34 cellular contexts compared by ENCODE assay signal in the genomic region with DNA sequence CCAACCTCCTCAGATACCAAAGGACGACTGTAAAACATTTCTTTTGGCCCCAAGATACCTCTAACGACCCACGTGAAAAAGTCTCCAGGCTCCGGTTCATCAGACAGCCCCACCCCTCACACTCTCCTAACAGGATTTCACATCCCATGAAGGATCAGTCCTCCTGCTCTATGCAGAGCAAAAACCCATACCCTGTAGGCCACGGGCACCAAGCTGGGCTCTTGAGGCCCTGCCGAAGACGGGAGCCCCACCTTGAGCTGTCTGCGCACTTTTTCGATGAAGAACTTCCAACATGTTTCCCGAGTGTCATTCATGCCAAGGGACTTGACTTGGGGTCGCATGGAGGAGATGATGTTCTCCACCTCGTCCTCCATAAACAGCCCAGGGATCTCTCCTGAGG.
"Had no signal": no experiment of that assay in that cellular context is flagged by ENCODE, and none has a peak within 500 bp of the region (broad histone marks: within the 10 kb centered on the region; RNA-seq: fewer than 3 reads in every experiment).

No MANE protein-coding gene starts in this region.

- H3K36me3 ChIP-seq: MG63 had no signal

- H3K27ac ChIP-seq: KMS-11 had no signal

- DNase-seq: Karpas-422, Kasumi-1, MG63, MM.1S, MV-4-11, NCI-H1048, NCI-H1092, NCI-H1092 treated with DMSO at 0.1 percent for 48 hours, NCI-H1105, NCI-H1105 treated with DMSO at 0.1 percent for 48 hours, NCI-H1417, NCI-H1417 treated with DMSO at 0.1 percent for 48 hours, NCI-H1436, NCI-H1436 treated with DMSO at 0.1 percent for 48 hours, NCI-H146, NCI-H1694, NCI-H1694 treated with DMSO at 0.1 percent for 48 hours, NCI-H187, NCI-H187 treated with DMSO at 0.1 percent for 48 hours, NCI-H1930, NCI-H2029, NCI-H2029 treated with DMSO at 0.1 percent for 48 hours, NCI-H2081, NCI-H2081 treated with DMSO at 0.1 percent for 48 hours, NCI-H2107, NCI-H2171, NCI-H2171 treated with DMSO at 0.1 percent for 48 hours, NCI-H2227 treated with DMSO at 0.1 percent for 48 hours, NCI-H226, NCI-H345, NCI-H446, NCI-H446 treated with DMSO at 0.1 percent for 48 hours, NCI-H510A had no signal

- H3K4me3 ChIP-seq: MG63 had no signal

- H3K4me2 ChIP-seq: KMS-11 had no signal

- H3K9me3 ChIP-seq: MG63 had no signal
